In the genomic region with DNA sequence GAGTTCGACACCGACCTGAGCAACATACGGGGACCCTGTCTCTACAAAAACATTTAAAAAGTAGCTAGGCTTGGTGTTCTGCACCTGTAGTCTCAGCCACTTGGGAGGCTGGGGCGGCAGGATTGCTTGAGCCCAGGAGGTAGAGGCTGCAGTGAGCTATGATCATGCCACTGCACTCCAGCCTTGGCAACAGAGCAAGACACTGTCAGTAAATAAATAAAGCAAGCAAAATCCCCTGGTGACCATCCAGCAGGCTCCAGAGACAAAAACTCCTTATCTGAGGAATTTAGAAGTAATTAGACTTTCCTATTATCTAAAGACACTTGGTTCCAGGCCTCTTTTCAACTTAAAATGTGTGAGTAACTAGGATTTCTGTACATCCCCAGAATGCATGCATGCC, we compare ENCODE assay signal across 22 cellular contexts. TPM values are rescaled to one million over a fixed set of nuclear protein-coding genes. Genes with fewer than 3 reads are reported as not detected.
DNase-seq lines count a peak whose midpoint lies in the region; ATAC-seq and TF ChIP-seq lines count a peak whose summit lies in the region.
"Had no signal": no experiment of that assay in that cellular context is flagged by ENCODE, and none has a peak within 500 bp of the region (broad histone marks: within the 10 kb centered on the region; RNA-seq: fewer than 3 reads in every experiment).

No MANE protein-coding gene starts in this region.

- peaks cover 13% of the 10 kb centered on the region for H3K4me1 ChIP-seq in HAP-1
- H3K4me1 ChIP-seq in SJSA1 (replicated peaks): peaks cover 23% of the 10 kb centered on the region
- H3K4me1 ChIP-seq in sigmoid colon: peaks cover 0 to 26% (median 18%) of the 10 kb centered on the region in 4 donors
- H3K4me1 ChIP-seq: suprapubic skin had no signal

- H3K27ac Mint-ChIP-seq in activated naive CD4-positive, alpha-beta T cell treated with anti-CD3 and anti-CD28 coated beads, Interleukin-2, amount 50 U/mL, for 72 hours: no peak overlapping the region
- H3K27ac Mint-ChIP-seq: activated naive CD8-positive, alpha-beta T cell treated with anti-CD3 and anti-CD28 coated beads, Interleukin-2, amount 10 ng/mL, durations not matched to agents 7 days and 5 days; brain; CD4-positive, alpha-beta T cell; stimulated activated naive B cell treated with anti-CD40 and anti-IgM and Interleukin-4, amounts not matched to agents 10 μg/mL and 1 μg/mL and 100 μg/mL, for 72 hours; T-helper 17 cell had no signal

- TF ChIP-seq EP300 in sigmoid colon (IDR thresholded peaks at IDR 0.05): no peak

- H3K27me3 ChIP-seq in HAP-1 (ENCODE audit: low read depth): no peaks in the 10 kb centered on the region
- no peaks in the 10 kb centered on the region for H3K27me3 ChIP-seq in SJSA1 (replicated peaks)
- no peaks in the 10 kb centered on the region for H3K27me3 ChIP-seq in sigmoid colon
- H3K27me3 ChIP-seq: spleen, suprapubic skin had no signal

- H3K27ac ChIP-seq in SJSA1: 0 out of 2 replicates have a peak overlapping the region, but pooled peaks have one; percentile 20
- H3K27ac ChIP-seq in sigmoid colon: no peak overlapping the region
- H3K27ac ChIP-seq: SK-N-MC, spleen, suprapubic skin had no signal

- DNase-seq in HAP-1 (ENCODE audit: low spot score in 2 of 2) (peak; percentile 35 to 42), SJSA1 (ENCODE audit: low read depth in 1 of 2, low spot score in 2 of 2) (peak in 1 of 2 experiments; percentile 52), left lobe of liver (ENCODE audit: low spot score) (peak; percentile 41), sigmoid colon (peak; percentile 39)
- no peak for DNase-seq in activated naive CD4-positive, alpha-beta T cell treated with anti-CD3 and anti-CD28 coated beads, Interleukin-2, amount 50 U/mL, for 72 hours (ENCODE audit: low spot score in 2 of 2)
- DNase-seq: activated effector memory CD4-positive, alpha-beta T cell treated with Interleukin-2 at 50 U/mL for 16 hours; activated naive CD8-positive, alpha-beta T cell treated with anti-CD3 and anti-CD28 coated beads, Interleukin-2, amount 10 ng/mL, durations not matched to agents 7 days and 5 days; activated T-cell treated with anti-CD3 and anti-CD28 coated beads for 4 hours; CD4-positive, alpha-beta T cell; GDM1; NCI-H1436; NCI-H526 treated with DMSO at 0.1 percent for 48 hours; RPMI8226; spleen; stimulated activated CD4-positive, alpha-beta T cell treated with anti-CD3 and anti-CD28 coated beads, Interleukin-4, amount 100 ng/mL, for 24 hours; stimulated activated naive B cell treated with anti-CD40 and anti-IgM and Interleukin-4, amounts not matched to agents 10 μg/mL and 1 μg/mL and 100 μg/mL, for 72 hours; T-helper 17 cell had no signal

- H3K36me3 Mint-ChIP-seq in activated naive CD4-positive, alpha-beta T cell treated with anti-CD3 and anti-CD28 coated beads, Interleukin-2, amount 50 U/mL, for 72 hours: no peaks in the 10 kb centered on the region
- H3K36me3 Mint-ChIP-seq: activated naive CD8-positive, alpha-beta T cell treated with anti-CD3 and anti-CD28 coated beads, Interleukin-2, amount 10 ng/mL, durations not matched to agents 7 days and 5 days; brain; stimulated activated naive B cell treated with anti-CD40 and anti-IgM and Interleukin-4, amounts not matched to agents 10 μg/mL and 1 μg/mL and 100 μg/mL, for 72 hours had no signal

- WGBS in sigmoid colon, 2 donors: 80 to 91% methylated on average over 4 of the region's 4 CpGs

- H3K9me3 ChIP-seq in HAP-1 (no peaks in the 10 kb centered on the region), SJSA1 (replicated peaks) (0 out of 2 replicates have a peak, but pooled peaks cover 2% of the 10 kb centered on the region), sigmoid colon (no peaks in the 10 kb centered on the region)
- H3K9me3 ChIP-seq: spleen, suprapubic skin had no signal

- in situ Hi-C loops in HAP-1 (cut with MboI; ENCODE audit: low sequenced_read_pairs): loop anchor here (10.0 kb wide), 1 partner anchor 562 kb away; the partner anchor contains the start of gene FES

- no peak overlapping the region for H3K4me3 ChIP-seq in HAP-1
- H3K4me3 ChIP-seq in SJSA1: no peak overlapping the region
- no peak overlapping the region for H3K4me3 ChIP-seq in sigmoid colon
- H3K4me3 ChIP-seq: SK-N-MC, spleen, suprapubic skin had no signal

- no peaks in the 10 kb centered on the region for H3K9me3 Mint-ChIP-seq in activated naive CD4-positive, alpha-beta T cell treated with anti-CD3 and anti-CD28 coated beads, Interleukin-2, amount 50 U/mL, for 72 hours
- H3K9me3 Mint-ChIP-seq: activated naive CD8-positive, alpha-beta T cell treated with anti-CD3 and anti-CD28 coated beads, Interleukin-2, amount 10 ng/mL, durations not matched to agents 7 days and 5 days; brain; CD4-positive, alpha-beta T cell; stimulated activated naive B cell treated with anti-CD40 and anti-IgM and Interleukin-4, amounts not matched to agents 10 μg/mL and 1 μg/mL and 100 μg/mL, for 72 hours had no signal

- H3K36me3 ChIP-seq in HAP-1 (replicated peaks) (no peaks in the 10 kb centered on the region), SJSA1 (no peaks in the 10 kb centered on the region), sigmoid colon (no peaks in the 10 kb centered on the region)
- H3K36me3 ChIP-seq: spleen, suprapubic skin had no signal

- no peak for TF ChIP-seq CTCF in sigmoid colon (IDR thresholded peaks at IDR 0.05)

- TF ChIP-seq POLR2A in sigmoid colon (IDR thresholded peaks at IDR 0.05): no peak

- no peak for ATAC-seq in left lobe of liver
- ATAC-seq in HG03025 (IDR thresholded peaks at IDR 0.05; ENCODE audit: low FRiP score, unreplicated experiment): no peak
- ATAC-seq in HG03354 (IDR thresholded peaks at IDR 0.05; ENCODE audit: poor library complexity, severe bottlenecking, unreplicated experiment): no peak
- no peak for ATAC-seq in activated naive CD4-positive, alpha-beta T cell treated with anti-CD3 and anti-CD28 coated beads, Interleukin-2, amount 50 U/mL, for 72 hours
- ATAC-seq: stimulated activated naive B cell treated with anti-CD40 and anti-IgM and Interleukin-4, amounts not matched to agents 10 μg/mL and 1 μg/mL and 100 μg/mL, for 72 hours; T-helper 17 cell had no signal

- intact Hi-C loops in sigmoid colon (cut with DNase I): no loop called here

RNA-seq across cellular contexts. Expression of gene ZNF774, which starts 29.6 kb away (rescaled TPM):
- 0.66 and 4.1 TPM in 2 replicates for total RNA-seq in SJSA1 (2014; rRNA removed; shearing (Covaris generic))
- total RNA-seq in left lobe of liver (1.4 TPM), sigmoid colon (1 to 10 TPM; 1.5 to 4.3 (median 2.5) TPM)
- 1 to 10 TPM; 1.4 to 4.0 (median 1.8) TPM for polyA plus RNA-seq in sigmoid colon
- total RNA-seq in activated naive CD4-positive, alpha-beta T cell treated with anti-CD3 and anti-CD28 coated beads, Interleukin-2, amount 50 U/mL, for 72 hours: under 1 TPM; 0.50 to 0.99 TPM

RNA-seq across cellular contexts. Expression of gene NGRN, which starts 57.1 kb away (rescaled TPM):
- 138 and 157 TPM in 2 replicates for total RNA-seq in SJSA1 (2014; rRNA removed; shearing (Covaris generic))
- total RNA-seq in left lobe of liver (26.7 TPM), sigmoid colon (100 to 1,000 TPM in 3 of 4 donors, 10 to 100 TPM in 1; 81.2 to 139 (median 111) TPM)
- 10 to 100 TPM; 43.2 to 66.7 (median 51.8) TPM for polyA plus RNA-seq in sigmoid colon
- 10 to 100 TPM; 17.8 to 36.2 TPM for total RNA-seq in activated naive CD4-positive, alpha-beta T cell treated with anti-CD3 and anti-CD28 coated beads, Interleukin-2, amount 50 U/mL, for 72 hours

Comparison
In these comparisons a context has a peak if more than half of its experiments do, and no peak if none do; other contexts are left out.
1. DNase-seq: peak in HAP-1 (2 of 2), left lobe of liver (single experiment) and sigmoid colon (single experiment); none in activated naive CD4-positive, alpha-beta T cell treated with anti-CD3 and anti-CD28 coated beads, Interleukin-2, amount 50 U/mL, for 72 hours (0 of 2).